ENCODE assay signal across 9 cellular contexts in the genomic region with DNA sequence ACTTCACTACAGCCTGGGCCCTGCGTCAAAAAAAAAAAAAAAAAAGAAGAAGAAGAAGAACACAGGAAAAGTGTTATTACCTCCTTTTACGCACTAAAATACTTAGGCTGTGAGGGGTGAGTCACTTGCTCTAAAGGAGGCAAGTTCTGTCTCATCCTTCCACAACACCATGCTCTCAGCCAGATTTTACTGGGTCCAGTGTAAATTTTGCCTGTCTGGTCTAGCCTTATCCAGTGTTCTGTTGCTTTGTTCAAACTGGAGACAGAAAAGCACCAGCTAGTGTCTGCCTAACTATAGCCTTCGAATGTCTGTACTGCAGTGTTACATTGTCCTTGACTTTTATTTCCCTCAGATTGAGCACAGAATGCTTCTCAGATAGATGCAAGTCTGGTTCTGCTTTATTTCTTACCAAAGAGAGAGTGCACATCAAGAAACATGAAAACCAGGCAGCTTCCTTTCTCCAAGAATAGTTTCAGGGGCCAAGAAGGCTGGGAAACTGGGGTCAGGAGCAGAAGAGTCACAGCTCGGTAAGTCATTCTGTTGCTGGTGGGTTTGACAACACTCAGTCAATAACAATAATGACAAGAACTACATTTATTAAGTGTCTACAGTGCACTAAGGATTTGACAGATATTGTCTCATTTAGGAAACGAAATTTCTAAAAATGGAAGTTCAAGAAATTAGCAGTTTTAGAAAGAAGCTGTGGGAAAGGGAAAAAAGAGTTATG. TPM values are rescaled to one million over a fixed set of nuclear protein-coding genes. Genes with fewer than 3 reads are reported as not detected.
DNase-seq lines count a peak whose midpoint lies in the region; ATAC-seq, FAIRE-seq and TF ChIP-seq lines count a peak whose summit lies in the region.
"Had no signal": no experiment of that assay in that cellular context is flagged by ENCODE, and none has a peak within 500 bp of the region (broad histone marks: within the 10 kb centered on the region; RNA-seq: fewer than 3 reads in every experiment).

No MANE protein-coding gene starts in this region.

- no peaks in the 10 kb centered on the region for H3K27me3 ChIP-seq in breast epithelium
- H3K27me3 ChIP-seq: SJSA1 had no signal

- peak; percentile 30 for ATAC-seq in GM19372 (IDR thresholded peaks at IDR 0.05; ENCODE audit: low read depth, unreplicated experiment)
- peak; percentile 50 for ATAC-seq in HG03103 (IDR thresholded peaks at IDR 0.05; ENCODE audit: low read depth, unreplicated experiment)

- no peak for TF ChIP-seq CTCF in breast epithelium (IDR thresholded peaks at IDR 0.05)

- DNase-seq in breast epithelium (ENCODE audit: low spot score in 2 of 2) (no peak), stromal cell of bone marrow (ENCODE audit: low read depth) (peak; percentile 64), H54 (ENCODE audit: insufficient read length, low spot score) (no peak), COLO829 (ENCODE audit: low spot score) (no peak), NCI-H510A treated with DMSO at 0.1 percent for 48 hours (lab: John Stamatoyannopoulos, UW) (no peak)
- no peak for DNase-seq in activated effector memory CD4-positive, alpha-beta T cell treated with Interleukin-2 at 50 U/mL for 16 hours

- H3K27ac ChIP-seq in breast epithelium = peak overlapping the region; percentile 25 to 66
- H3K27ac ChIP-seq: SJSA1 had no signal

- no peak for FAIRE-seq in H54 (lab: Jason Lieb, UNC)

- no peak overlapping the region for H3K4me3 ChIP-seq in breast epithelium
- H3K4me3 ChIP-seq: SJSA1 had no signal

- H3K9me3 ChIP-seq in breast epithelium = no peaks in the 10 kb centered on the region
- H3K9me3 ChIP-seq: SJSA1 had no signal

- H3K4me1 ChIP-seq in breast epithelium = no peaks in the 10 kb centered on the region

- no peaks in the 10 kb centered on the region for H3K36me3 ChIP-seq in breast epithelium
- H3K36me3 ChIP-seq: SJSA1 had no signal

- no peak for TF ChIP-seq POLR2A in breast epithelium (IDR thresholded peaks at IDR 0.05)
- TF ChIP-seq POLR2A in H54 (IDR thresholded peaks at IDR 0.05; ENCODE audit: low read depth, low read length) = no peak

- intact Hi-C loops in breast epithelium (cut with DNase I; ENCODE audit: low total_unique reads) = no loop called here

RNA-seq across cellular contexts. Expression of gene MSGN1, which starts 3.1 kb away (rescaled TPM):
- not detected for total RNA-seq in breast epithelium
- total RNA-seq: SJSA1 had no signal

RNA-seq across cellular contexts. Expression of gene GEN1, which starts 59.2 kb away (rescaled TPM):
- total RNA-seq in breast epithelium = 10 to 100 TPM in 1 of 3 donors, 1 to 10 TPM in 2; 3.6 to 12.7 (median 6.7) TPM

RNA-seq across cellular contexts. Expression of gene SMC6, which starts 59.6 kb away (rescaled TPM):
- 10 to 100 TPM; 17.0 to 23.4 (median 18.7) TPM for total RNA-seq in breast epithelium
